8 cellular contexts compared by ENCODE assay signal in the genomic region with DNA sequence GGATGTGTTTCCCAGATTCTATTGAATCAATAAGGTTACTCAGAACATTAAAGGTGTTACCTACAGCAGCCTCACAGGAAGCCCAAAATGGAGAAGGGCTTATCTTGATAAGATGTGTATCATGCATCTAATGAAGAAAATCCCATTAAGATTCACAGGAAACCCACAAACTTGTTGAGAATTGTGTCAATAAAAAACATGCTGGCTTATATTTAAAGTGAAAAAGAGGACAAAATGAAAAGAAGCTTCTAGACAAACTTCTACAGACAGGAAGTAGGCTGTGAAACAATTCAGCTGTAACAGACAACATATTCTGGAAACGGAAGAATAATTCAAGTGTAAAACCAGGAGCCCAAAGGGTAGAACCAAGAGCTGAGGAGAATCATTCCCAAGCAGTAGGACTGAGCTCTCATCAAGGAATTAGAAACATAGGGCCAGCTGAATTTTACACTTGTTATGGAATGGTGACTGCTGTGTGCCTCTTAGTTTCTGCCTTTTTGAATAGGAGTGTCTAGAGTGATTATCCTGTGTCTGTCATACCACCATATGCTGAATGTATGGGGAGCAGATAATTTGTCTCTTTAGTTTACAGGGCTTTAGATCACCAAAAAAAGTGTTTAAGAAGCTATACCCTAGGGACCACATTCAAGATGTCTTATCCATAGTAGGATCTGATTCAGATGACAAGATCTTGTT. TPM values are rescaled to one million over a fixed set of nuclear protein-coding genes. Genes with fewer than 3 reads are reported as not detected.
A peak's percentile ranks its signal among the peaks of the same experiment; 100 is the strongest.
DNase-seq lines count a peak whose midpoint lies in the region; ATAC-seq, FAIRE-seq and TF ChIP-seq lines count a peak whose summit lies in the region.

No MANE protein-coding gene starts in this region.

- no peak overlapping the region for H3K9ac ChIP-seq in HepG2 (ENCODE audit: insufficient read depth, low read depth, low read length)

- H3K27me3 ChIP-seq in HepG2 (ENCODE audit: control insufficient read depth in 1 of 2, insufficient read depth in 2 of 2, low read length in 2 of 2) = no peaks in the 10 kb centered on the region
- no peaks in the 10 kb centered on the region for H3K27me3 ChIP-seq in transverse colon

- H3K36me3 Mint-ChIP-seq in activated T-cell treated with anti-CD3 and anti-CD28 coated beads, Interleukin-2, amount 50 U/mL, for 4 hours (ENCODE audit: insufficient read depth) = peaks cover 17% of the 10 kb centered on the region

- H3K4me3 Mint-ChIP-seq in activated T-cell treated with anti-CD3 and anti-CD28 coated beads, Interleukin-2, amount 50 U/mL, for 4 hours = peak overlapping the region; percentile 48

- peak; percentile 55 to 69 for ATAC-seq in activated T-cell treated with anti-CD3 and anti-CD28 coated beads, Interleukin-2, amount 50 U/mL, for 4 hours
- ATAC-seq in HepG2 = peak; percentile 28; the same call in 2 of the 3 replicates

- in situ Hi-C loops in HepG2 (cut with HindIII; ENCODE audit: extremely low pct_ligation_motif_present, low pct_unique_long_range_greater_than_20kb) (no loop called here), transverse colon (cut with MboI; ENCODE audit: low pct_ligation_motif_present in 1 of 4, low pct_unique_long_range_greater_than_20kb in 1 of 4, low sequenced_read_pairs in 3 of 4) (no loop called here)

- no peak for FAIRE-seq in HepG2 (lab: Jason Lieb, UNC)

- TF ChIP-seq CTCF in VCaP (conservative IDR thresholded peaks at IDR 0.05) (no peak), HepG2 (CRISPR knock-in tag; IDR thresholded peaks at IDR 0.05) (no peak), transverse colon (IDR thresholded peaks at IDR 0.05) (no peak)

- H3K9me3 Mint-ChIP-seq in activated T-cell treated with anti-CD3 and anti-CD28 coated beads, Interleukin-2, amount 50 U/mL, for 4 hours = no peaks in the 10 kb centered on the region

- H3K9me3 ChIP-seq in HepG2 (ENCODE audit: low read length) (no peaks in the 10 kb centered on the region), transverse colon (no peaks in the 10 kb centered on the region)

- WGBS in HepG2 (ENCODE audit: low lambda C conversion rate) = 95% methylated on average over 1 of the region's 1 CpG
- 33 to 54% methylated on average over 1 of the region's 1 CpG for whole genome bisulfite sequencing in transverse colon (ENCODE audit: low coverage in 1 of 2), 2 donors

- BruUV-seq in HepG2 (replicated peaks; lab: Mats Ljungman, UMichigan) = no TSS peak

- H3K4me2 ChIP-seq in HepG2 (ENCODE audit: low read depth, low read length) = no peak overlapping the region

- peak overlapping the region; percentile 79 for H3K27ac ChIP-seq in VCaP
- no peak overlapping the region for H3K27ac ChIP-seq in HepG2 (ENCODE audit: extremely low read length, insufficient read depth, low read length)
- H3K27ac ChIP-seq in transverse colon = peak overlapping the region; percentile 1 to 24 (median 8)

- peaks cover 5 to 43% of the 10 kb centered on the region in 2 experiments for H3K36me3 ChIP-seq in HepG2 (replicated peaks in 1 of 2; ENCODE audit: control insufficient read depth in 1 of 2, insufficient read depth in 2 of 2, low read length in 2 of 2)
- H3K36me3 ChIP-seq in transverse colon = peaks cover 0 to 2% (median 0%) of the 10 kb centered on the region in 4 donors

- peaks cover 98% of the 10 kb centered on the region for H3K79me2 ChIP-seq in HepG2 (ENCODE audit: insufficient read depth, low read length)

- peaks cover 75% of the 10 kb centered on the region for H3K4me1 Mint-ChIP-seq in activated T-cell treated with anti-CD3 and anti-CD28 coated beads, Interleukin-2, amount 50 U/mL, for 4 hours (ENCODE audit: low read depth)

- TF ChIP-seq EP300 in HepG2 (IDR thresholded peaks at IDR 0.05; ENCODE audit: low read depth in 2 of 2, low read length in 2 of 2) (no peak), HepG2 (CRISPR knock-in tag; IDR thresholded peaks at IDR 0.05; ENCODE audit: borderline replicate concordance) (no peak), transverse colon (IDR thresholded peaks at IDR 0.05; ENCODE audit: low read depth) (no peak)

- H3K27me3 Mint-ChIP-seq in activated T-cell treated with anti-CD3 and anti-CD28 coated beads, Interleukin-2, amount 50 U/mL, for 4 hours (ENCODE audit: low read depth) = no peaks in the 10 kb centered on the region

- no peak overlapping the region for H2AFZ ChIP-seq in HepG2 (ENCODE audit: low read length)

- peaks cover 10% of the 10 kb centered on the region for H4K20me1 ChIP-seq in HepG2 (ENCODE audit: insufficient read depth, low read length)

- no peak for TF ChIP-seq RAD21 in HepG2 (CRISPR knock-in tag; IDR thresholded peaks at IDR 0.05)

- no peak overlapping the region for H3K4me3 ChIP-seq in HepG2 (replicated peaks in 1 of 3; ENCODE audit: insufficient read depth in 1 of 3, low read depth in 2 of 3, low read length in 3 of 3)
- H3K4me3 ChIP-seq in transverse colon = no peak overlapping the region

- TF ChIP-seq POLR2A in HepG2 (IDR thresholded peaks at IDR 0.05; ENCODE audit: insufficient read depth in 1 of 2, low read depth in 2 of 2, low read length in 2 of 2) = no peak
- TF ChIP-seq POLR2A in transverse colon (IDR thresholded peaks at IDR 0.05) = no peak

- CTCF ChIA-PET in HepG2 (lab: Yijun Ruan, JAX; ENCODE audit: low intra/inter-chr PET ratio, low total read pairs) = no interaction called here

- H3K4me1 ChIP-seq in HepG2 (ENCODE audit: insufficient read depth, low read length) = peaks cover 10% of the 10 kb centered on the region; the same call in 1 of the 2 replicates
- H3K4me1 ChIP-seq in transverse colon = peaks cover 5 to 43% (median 10%) of the 10 kb centered on the region in 4 donors

- POLR2A ChIA-PET in HepG2 (lab: Yijun Ruan, JAX) = interaction anchor here (1.9 kb wide), 1 partner anchor 10 kb away, joined by 7 read pairs; a partner anchor contains a TSS

- DNase-seq in activated T-cell treated with anti-CD3 and anti-CD28 coated beads, Interleukin-2, amount 50 U/mL, for 4 hours = no peak
- DNase-seq in activated T-cell treated with anti-CD3 and anti-CD28 coated beads for 4 hours (no peak), HepG2 (ENCODE audit: low spot score) (no peak), transverse colon (no peak), H4 (ENCODE audit: low spot score) (no peak), NCI-H187 (lab: John Stamatoyannopoulos, UW) (no peak), mucosa of gallbladder (ENCODE audit: low spot score) (no peak)

- intact Hi-C loops in HepG2 (cut with micrococcal nuclease; ENCODE audit: unreplicated experiment) = no loop called here
- intact Hi-C loops in transverse colon (cut with DNase I; ENCODE audit: low total_unique reads) = no loop called here

RNA-seq across cellular contexts. Expression of a gene that starts 9.6 kb away (rescaled TPM):
- 100 to 1,000 TPM; 135 to 166 (median 143) TPM for total RNA-seq in activated T-cell treated with anti-CD3 and anti-CD28 coated beads, Interleukin-2, amount 50 U/mL, for 4 hours
- total RNA-seq in HepG2 (2016; rRNA removed; fragmentation: Illumina TruSeq; extraction: Trizol) = 119 and 174 TPM in 2 replicates
- 15.3 and 18.4 TPM in 2 replicates for total RNA-seq in HepG2 (2016; cell fraction: cytosol; rRNA removed; fragmentation: Illumina TruSeq; extraction: Trizol; ENCODE audit: low read depth)
- total RNA-seq in HepG2 (2016; cell fraction: insoluble cytoplasmic fraction; rRNA removed; fragmentation: Illumina TruSeq; extraction: Trizol) = 120 and 173 TPM in 2 replicates
- total RNA-seq in HepG2 (2016; cell fraction: membrane; rRNA removed; fragmentation: Illumina TruSeq; extraction: Trizol) = 33.8 and 38.5 TPM in 2 replicates
- total RNA-seq in HepG2 (2016; cell fraction: nucleus; rRNA removed; fragmentation: Illumina TruSeq; extraction: Trizol) = 77.7 and 86.2 TPM in 2 replicates
- 52.3 and 63.5 TPM in 2 replicates for polyA plus RNA-seq in HepG2 (2011; rRNA removed)
- 44.9 and 51.8 TPM in 2 replicates for polyA plus RNA-seq in HepG2 (2011; cell fraction: cytosol; rRNA removed)
- 33.6 and 36.1 TPM in 2 replicates for polyA plus RNA-seq in HepG2 (2011; cell fraction: nucleus; rRNA removed)
- 82.6 and 99.8 TPM in 2 replicates for polyA plus RNA-seq in HepG2 (2012)
- polyA plus RNA-seq in HepG2 (2016; cell fraction: cytosol; fragmentation: Illumina TruSeq; extraction: Trizol; ENCODE audit: low read depth) = 12.7 and 14.4 TPM in 2 replicates
- 192 and 195 TPM in 2 replicates for polyA plus RNA-seq in HepG2 (2016; cell fraction: insoluble cytoplasmic fraction; fragmentation: Illumina TruSeq; extraction: Trizol; ENCODE audit: low read depth)
- 23.3 and 29.6 TPM in 2 replicates for polyA plus RNA-seq in HepG2 (2016; cell fraction: membrane; fragmentation: Illumina TruSeq; extraction: Trizol; ENCODE audit: low read depth)
- polyA plus RNA-seq in HepG2 (2016; cell fraction: nucleus; fragmentation: Illumina TruSeq; extraction: Trizol; ENCODE audit: insufficient read depth, low read depth) = 110 TPM in 2 replicates
- polyA minus RNA-seq in HepG2 (2011; rRNA and poly(A)+ RNA removed; ENCODE audit: low replicate concordance) = 58.1 and 76.7 TPM in 2 replicates
- polyA minus RNA-seq in HepG2 (2011; cell fraction: cytosol; rRNA and poly(A)+ RNA removed) = 66.1 and 82.3 TPM in 2 replicates
- polyA minus RNA-seq in HepG2 (2011; cell fraction: nucleus; rRNA and poly(A)+ RNA removed) = 88.0 and 90.4 TPM in 2 replicates
- total RNA-seq in transverse colon = 100 to 1,000 TPM in 1 of 4 donors, 10 to 100 TPM in 3; 44.4 to 149 (median 85.8) TPM
- 57.9 and 77.3 TPM in 2 replicates for total RNA-seq in H4 (2014; rRNA removed; shearing (Covaris generic))
- 74.7 TPM for total RNA-seq in mucosa of gallbladder

RNA-seq across cellular contexts. Expression of a gene that starts 13.6 kb away (rescaled TPM):
- total RNA-seq in activated T-cell treated with anti-CD3 and anti-CD28 coated beads, Interleukin-2, amount 50 U/mL, for 4 hours = 10 to 100 TPM; 68.3 to 84.8 (median 71.1) TPM
- total RNA-seq in HepG2 (2016; rRNA removed; fragmentation: Illumina TruSeq; extraction: Trizol) = 97.1 and 152 TPM in 2 replicates
- 25.4 and 27.6 TPM in 2 replicates for total RNA-seq in HepG2 (2016; cell fraction: cytosol; rRNA removed; fragmentation: Illumina TruSeq; extraction: Trizol; ENCODE audit: low read depth)
- total RNA-seq in HepG2 (2016; cell fraction: insoluble cytoplasmic fraction; rRNA removed; fragmentation: Illumina TruSeq; extraction: Trizol) = 97.8 and 161 TPM in 2 replicates
- total RNA-seq in HepG2 (2016; cell fraction: membrane; rRNA removed; fragmentation: Illumina TruSeq; extraction: Trizol) = 21.6 and 28.9 TPM in 2 replicates
- 35.9 and 40.2 TPM in 2 replicates for total RNA-seq in HepG2 (2016; cell fraction: nucleus; rRNA removed; fragmentation: Illumina TruSeq; extraction: Trizol)
- polyA plus RNA-seq in HepG2 (2011; rRNA removed) = 80.5 and 86.1 TPM in 2 replicates
- polyA plus RNA-seq in HepG2 (2011; cell fraction: cytosol; rRNA removed) = 62.3 and 68.7 TPM in 2 replicates
- 40.2 and 46.3 TPM in 2 replicates for polyA plus RNA-seq in HepG2 (2011; cell fraction: nucleus; rRNA removed)
- 31.5 and 48.9 TPM in 2 replicates for polyA plus RNA-seq in HepG2 (2012)
- 21.8 and 23.1 TPM in 2 replicates for polyA plus RNA-seq in HepG2 (2016; cell fraction: cytosol; fragmentation: Illumina TruSeq; extraction: Trizol; ENCODE audit: low read depth)
- polyA plus RNA-seq in HepG2 (2016; cell fraction: insoluble cytoplasmic fraction; fragmentation: Illumina TruSeq; extraction: Trizol; ENCODE audit: low read depth) = 148 and 150 TPM in 2 replicates
- 17.2 and 19.6 TPM in 2 replicates for polyA plus RNA-seq in HepG2 (2016; cell fraction: membrane; fragmentation: Illumina TruSeq; extraction: Trizol; ENCODE audit: low read depth)
- polyA plus RNA-seq in HepG2 (2016; cell fraction: nucleus; fragmentation: Illumina TruSeq; extraction: Trizol; ENCODE audit: insufficient read depth, low read depth) = 55.3 and 64.5 TPM in 2 replicates
- polyA minus RNA-seq in HepG2 (2011; rRNA and poly(A)+ RNA removed; ENCODE audit: low replicate concordance) = 143 and 152 TPM in 2 replicates
- 21.9 and 30.4 TPM in 2 replicates for polyA minus RNA-seq in HepG2 (2011; cell fraction: cytosol; rRNA and poly(A)+ RNA removed)
- polyA minus RNA-seq in HepG2 (2011; cell fraction: nucleus; rRNA and poly(A)+ RNA removed) = 27.9 and 35.1 TPM in 2 replicates
- 10 to 100 TPM in 3 of 4 donors, 1 to 10 TPM in 1; 7.2 to 53.2 (median 38.4) TPM for total RNA-seq in transverse colon
- total RNA-seq in H4 (2014; rRNA removed; shearing (Covaris generic)) = 86.1 and 92.3 TPM in 2 replicates
- total RNA-seq in mucosa of gallbladder = 39.5 TPM
